Comparison of ENCODE assay signal across 8 cellular contexts in genomic region chr20:36745234-36745926, GRCh38. TPM values are rescaled to one million over a fixed set of nuclear protein-coding genes. Genes with fewer than 3 reads are reported as not detected.
DNase-seq lines count a peak whose midpoint lies in the region; ATAC-seq and TF ChIP-seq lines count a peak whose summit lies in the region.

No MANE protein-coding gene starts in this region.

- H3K4me1 ChIP-seq in DOHH2 (ENCODE audit: control insufficient read depth, low read length), result peaks cover 18% of the 10 kb centered on the region
- no peaks in the 10 kb centered on the region for H3K4me1 ChIP-seq in iPS DF 6.9 (ENCODE audit: control insufficient read depth, insufficient read depth, low read length)
- H3K4me1 ChIP-seq in skeletal muscle tissue (ENCODE audit: control insufficient read depth in 3 of 3, insufficient read depth in 3 of 3, low read length in 3 of 3), result peaks cover 16 to 21% (median 16%) of the 10 kb centered on the region in 3 donors

- H4K20me1 ChIP-seq in DOHH2 (ENCODE audit: control insufficient read depth, insufficient read depth, low read depth, low read length), result no peaks in the 10 kb centered on the region

- H3K36me3 ChIP-seq in DOHH2 (ENCODE audit: control insufficient read depth, low read length) (no peaks in the 10 kb centered on the region), iPS DF 6.9 (ENCODE audit: control insufficient read depth, insufficient read depth, low read length) (no peaks in the 10 kb centered on the region), skeletal muscle tissue (ENCODE audit: control insufficient read depth in 3 of 3, insufficient read depth in 3 of 3, low read length in 3 of 3) (no peaks in the 10 kb centered on the region)

- peak overlapping the region; percentile 89 to 92 for H3K27ac Mint-ChIP-seq in activated naive CD4-positive, alpha-beta T cell treated with anti-CD3 and anti-CD28 coated beads, Interleukin-2, amount 50 U/mL, for 72 hours

- H3K4me3 ChIP-seq in DOHH2 (ENCODE audit: low read length), result peak overlapping the region; percentile 78
- peak overlapping the region; percentile 88 for H3K4me3 ChIP-seq in iPS DF 6.9 (ENCODE audit: low read length)
- H3K4me3 ChIP-seq in skeletal muscle tissue (ENCODE audit: low read length in 3 of 3), result peak overlapping the region; percentile 85 to 93 (median 85)

- H3K27me3 ChIP-seq in DOHH2 (ENCODE audit: control insufficient read depth, low read length), result no peaks in the 10 kb centered on the region
- no peaks in the 10 kb centered on the region for H3K27me3 ChIP-seq in iPS DF 6.9 (ENCODE audit: control insufficient read depth, insufficient read depth, low read length)
- H3K27me3 ChIP-seq in skeletal muscle tissue (ENCODE audit: control insufficient read depth in 3 of 3, insufficient read depth in 3 of 3, low read length in 3 of 3), result no peaks in the 10 kb centered on the region

- no peaks in the 10 kb centered on the region for H3K9me2 ChIP-seq in DOHH2 (replicated peaks; ENCODE audit: control insufficient read depth, low read length)

- no peak overlapping the region for H3K27ac ChIP-seq in DOHH2 (ENCODE audit: low read depth, low read length)
- no peak overlapping the region for H3K27ac ChIP-seq in iPS DF 6.9 (ENCODE audit: low read length)
- H3K27ac ChIP-seq in skeletal muscle tissue (ENCODE audit: low read depth, low read length), result peak overlapping the region; percentile 84

- ATAC-seq in GM19452 (IDR thresholded peaks at IDR 0.05; ENCODE audit: unreplicated experiment) (peak; percentile 37), GM21737 (IDR thresholded peaks at IDR 0.05; ENCODE audit: unreplicated experiment) (no peak)
- peak in 1 of 2 donors; percentile 56 for ATAC-seq in activated naive CD4-positive, alpha-beta T cell treated with anti-CD3 and anti-CD28 coated beads, Interleukin-2, amount 50 U/mL, for 72 hours

- whole genome bisulfite sequencing in iPS DF 6.9 (ENCODE audit: insufficient coverage, insufficient read length), result no CpG with 5 or more reads among the region's 44 CpGs

- H3F3A ChIP-seq in DOHH2 (ENCODE audit: control insufficient read depth, insufficient read depth), result peaks cover 25% of the 10 kb centered on the region

- H3K9me3 Mint-ChIP-seq in activated naive CD4-positive, alpha-beta T cell treated with anti-CD3 and anti-CD28 coated beads, Interleukin-2, amount 50 U/mL, for 72 hours, result no peaks in the 10 kb centered on the region

- TF ChIP-seq CTCF in DOHH2 (IDR thresholded peaks at IDR 0.05; ENCODE audit: low read depth, low read length, poor library complexity, severe bottlenecking), result peak; percentile 59

- H3K9ac ChIP-seq in skeletal muscle tissue (ENCODE audit: low read depth in 1 of 3, low read length in 3 of 3), result peak overlapping the region; percentile 82 to 86 (median 85)

- DNase-seq in HuH-7.5 (ENCODE audit: low spot score), result peak; percentile 44
- DNase-seq in activated naive CD4-positive, alpha-beta T cell treated with anti-CD3 and anti-CD28 coated beads, Interleukin-2, amount 50 U/mL, for 72 hours (ENCODE audit: low spot score in 2 of 2), result peak in 1 of 2 donors; percentile 36
- DNase-seq in iPS DF 6.9 (ENCODE audit: low read depth, low spot score), result no peak
- DNase-seq in inferior parietal cortex (ENCODE audit: extremely low spot score), result no peak

- peak overlapping the region; percentile 77 for H3K4me2 ChIP-seq in DOHH2 (ENCODE audit: low read length)

- peaks cover 0 to 2% of the 10 kb centered on the region in 2 donors for H3K36me3 Mint-ChIP-seq in activated naive CD4-positive, alpha-beta T cell treated with anti-CD3 and anti-CD28 coated beads, Interleukin-2, amount 50 U/mL, for 72 hours

- H3K9me3 ChIP-seq in DOHH2 (ENCODE audit: control insufficient read depth, insufficient read depth, low read length) (no peaks in the 10 kb centered on the region), iPS DF 6.9 (ENCODE audit: control insufficient read depth, insufficient read depth, low read length) (no peaks in the 10 kb centered on the region), skeletal muscle tissue (ENCODE audit: control insufficient read depth in 3 of 3, low read length in 3 of 3) (no peaks in the 10 kb centered on the region)

- H3K79me2 ChIP-seq in DOHH2 (ENCODE audit: control insufficient read depth, low read length), result peaks cover 3% of the 10 kb centered on the region

RNA-seq across cellular contexts. Expression of gene NDRG3, which starts 0.5 kb away (rescaled TPM):
- 10 to 100 TPM; 28.8 to 42.1 TPM for total RNA-seq in activated naive CD4-positive, alpha-beta T cell treated with anti-CD3 and anti-CD28 coated beads, Interleukin-2, amount 50 U/mL, for 72 hours
- 15.1 TPM for total RNA-seq in skeletal muscle tissue

RNA-seq across cellular contexts. Expression of gene DSN1, which starts 28.2 kb away (rescaled TPM):
- 10 to 100 TPM; 29.3 to 37.8 TPM for total RNA-seq in activated naive CD4-positive, alpha-beta T cell treated with anti-CD3 and anti-CD28 coated beads, Interleukin-2, amount 50 U/mL, for 72 hours
- 5.7 TPM for total RNA-seq in skeletal muscle tissue
